ENCODE assay signal across 28 cellular contexts in the genomic region with DNA sequence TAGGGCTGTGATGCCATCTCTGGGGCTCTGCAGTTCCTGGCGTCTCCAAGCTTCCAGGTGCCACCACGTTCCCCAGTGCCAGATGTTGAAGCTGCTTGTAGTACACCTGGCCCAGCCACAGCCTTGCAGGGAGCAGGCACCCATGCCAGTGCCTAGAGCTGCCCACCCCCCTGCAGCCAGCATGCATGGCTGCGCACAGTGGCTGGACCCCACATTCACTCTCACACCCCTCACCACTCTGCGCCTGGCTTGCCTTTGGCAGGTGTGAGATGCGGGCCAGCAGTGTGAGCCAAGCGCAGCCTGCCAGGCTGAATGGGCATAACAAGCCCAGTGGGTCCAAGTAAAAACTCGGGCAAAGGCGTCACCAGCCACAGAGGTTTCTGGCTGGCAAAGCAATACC.
"Had no signal": no experiment of that assay in that cellular context is flagged by ENCODE, and none has a peak within 500 bp of the region (broad histone marks: within the 10 kb centered on the region; RNA-seq: fewer than 3 reads in every experiment).

No MANE protein-coding gene starts in this region.

- H3K27ac ChIP-seq: brain microvascular endothelial cell, cardiac muscle cell, SK-N-MC had no signal

- H3K4me3 ChIP-seq: cardiac muscle cell, SK-N-MC had no signal

- H3K27me3 ChIP-seq: brain microvascular endothelial cell, cardiac muscle cell had no signal

- ATAC-seq: activated naive CD4-positive, alpha-beta T cell treated with anti-CD3 and anti-CD28 coated beads, Interleukin-2, amount 50 U/mL, for 72 hours; Panc1; Right ventricle myocardium inferior; T-cell had no signal

- DNase-seq: activated B cell treated with CpG ODN at 0.5 μM for 24 hours; activated CD4-positive, alpha-beta memory T cell treated with anti-CD3 and anti-CD28 coated beads, Interleukin-2, amount 10 ng/mL, durations not matched to agents 7 days and 5 days; activated CD4-positive, alpha-beta T cell treated with anti-CD3 and anti-CD28 coated beads for 1 hour; activated CD4-positive, alpha-beta T cell treated with anti-CD3 and anti-CD28 coated beads, Interleukin-2, amount 50 U/mL, for 1 hour; activated naive CD4-positive, alpha-beta T cell treated with Interleukin-2 at 50 U/mL for 16 hours; activated T-cell treated with anti-CD3 and anti-CD28 coated beads for 4 hours; activated T-cell treated with anti-CD3 and anti-CD28 coated beads, Interleukin-2, amount 50 U/mL, for 48 hours; brain microvascular endothelial cell; KG1; NCI-H1092; NCI-H1417; NCI-H1930; NCI-H2107; NCI-H345; NCI-H510A; NCI-H69; NK-92 treated with Interleukin-12 subunit alpha and Interleukin-12 subunit beta, amount 100 ng/mL, for 24 hours; OCI-M1; RPMI8226; T-cell; T-helper 2 cell; T1000 had no signal

- FAIRE-seq: TTC549 had no signal
